ENCODE assay signal across 17 cellular contexts in genomic region chr5:141608046-141608445, GRCh38. TPM values are rescaled to one million over a fixed set of nuclear protein-coding genes. Genes with fewer than 3 reads are reported as not detected.
A peak's percentile ranks its signal among the peaks of the same experiment; 100 is the strongest.
DNase-seq lines count a peak whose midpoint lies in the region; ATAC-seq, FAIRE-seq and TF ChIP-seq lines count a peak whose summit lies in the region.
"Had no signal": no experiment of that assay in that cellular context is flagged by ENCODE, and none has a peak within 500 bp of the region (broad histone marks: within the 10 kb centered on the region; RNA-seq: fewer than 3 reads in every experiment).

No MANE protein-coding gene starts in this region.

- no peak for TF ChIP-seq EP300 in tibial nerve (IDR thresholded peaks at IDR 0.05)

- WGBS in endodermal cell (ENCODE audit: insufficient coverage in 1 of 2, insufficient read length in 1 of 2), 2 experiments = 98% methylated on average over 2 of the region's 2 CpGs; no CpG with 5 or more reads in 1 of the 2 experiments
- WGBS in small intestine, 3 donors = 62 to 85% (median 70%) methylated on average over 2 of the region's 2 CpGs
- WGBS in tibial nerve, 2 donors = 90 to 97% methylated on average over 2 of the region's 2 CpGs

- TF ChIP-seq POLR2A in Peyer's patch (IDR thresholded peaks at IDR 0.05) (no peak), tibial nerve (IDR thresholded peaks at IDR 0.05) (no peak)

- FAIRE-seq in small intestine (lab: Jason Lieb, UNC) = no peak
- FAIRE-seq: colon had no signal

- no peak overlapping the region for H3K4me3 ChIP-seq in Peyer's patch
- no peak overlapping the region for H3K4me3 ChIP-seq in endodermal cell (ENCODE audit: low read length)
- no peak overlapping the region for H3K4me3 ChIP-seq in small intestine (ENCODE audit: low read depth in 1 of 2, low read length in 2 of 2)
- no peak overlapping the region for H3K4me3 ChIP-seq in tibial nerve

- H3K4me3 Mint-ChIP-seq in T-helper 1 cell treated with Interleukin-12 subunit alpha and Interleukin-12 subunit beta and Interleukin-4 antibody, amounts not matched to agents 30 μg/mL and 1 μg/mL, for 36 hours = peak overlapping the region; percentile 10
- no peak overlapping the region for H3K4me3 Mint-ChIP-seq in endodermal cell
- H3K4me3 Mint-ChIP-seq: H9 had no signal

- H3K36me3 Mint-ChIP-seq in T-helper 1 cell treated with Interleukin-12 subunit alpha and Interleukin-12 subunit beta and Interleukin-4 antibody, amounts not matched to agents 30 μg/mL and 1 μg/mL, for 36 hours (ENCODE audit: low read depth) = peaks cover 34% of the 10 kb centered on the region
- peaks cover 13% of the 10 kb centered on the region for H3K36me3 Mint-ChIP-seq in endodermal cell (ENCODE audit: low read depth)

- H3K27me3 ChIP-seq in Peyer's patch = no peaks in the 10 kb centered on the region
- no peaks in the 10 kb centered on the region for H3K27me3 ChIP-seq in endodermal cell (ENCODE audit: control insufficient read depth, insufficient read depth, low read length, poor library complexity, severe bottlenecking)
- no peaks in the 10 kb centered on the region for H3K27me3 ChIP-seq in small intestine (ENCODE audit: control insufficient read depth in 2 of 2, insufficient read depth in 2 of 2, low read length in 2 of 2)
- no peaks in the 10 kb centered on the region for H3K27me3 ChIP-seq in tibial nerve

- H3K9me3 ChIP-seq in Peyer's patch (no peaks in the 10 kb centered on the region), endodermal cell (ENCODE audit: control insufficient read depth, low read length) (no peaks in the 10 kb centered on the region), small intestine (ENCODE audit: control insufficient read depth, low read depth) (no peaks in the 10 kb centered on the region), tibial nerve (no peaks in the 10 kb centered on the region)

- TF ChIP-seq CTCF in Peyer's patch (IDR thresholded peaks at IDR 0.05) (no peak), endodermal cell (conservative IDR thresholded peaks at IDR 0.05) (no peak), tibial nerve (IDR thresholded peaks at IDR 0.05) (no peak)

- H3K36me3 ChIP-seq in Peyer's patch (no peaks in the 10 kb centered on the region), endodermal cell (ENCODE audit: control insufficient read depth, insufficient read depth, low read length) (peaks cover 19% of the 10 kb centered on the region), small intestine (ENCODE audit: control insufficient read depth in 2 of 2, insufficient read depth in 2 of 2, low read length in 2 of 2) (no peaks in the 10 kb centered on the region), tibial nerve (no peaks in the 10 kb centered on the region)

- ATAC-seq in HG03354 (IDR thresholded peaks at IDR 0.05; ENCODE audit: poor library complexity, severe bottlenecking, unreplicated experiment) = no peak
- ATAC-seq in GM18517 (IDR thresholded peaks at IDR 0.05; ENCODE audit: unreplicated experiment) = no peak

- H3K27me3 Mint-ChIP-seq in T-helper 1 cell treated with Interleukin-12 subunit alpha and Interleukin-12 subunit beta and Interleukin-4 antibody, amounts not matched to agents 30 μg/mL and 1 μg/mL, for 36 hours (ENCODE audit: low read depth) = no peaks in the 10 kb centered on the region
- H3K27me3 Mint-ChIP-seq in endodermal cell (ENCODE audit: insufficient read depth) = no peaks in the 10 kb centered on the region

- H3K27ac ChIP-seq in Peyer's patch = peak overlapping the region; percentile 32 to 63 (median 36)
- H3K27ac ChIP-seq in endodermal cell (ENCODE audit: low read depth, low read length) = no peak overlapping the region
- H3K27ac ChIP-seq in small intestine (ENCODE audit: low read depth in 1 of 2, low read length in 1 of 2) = peak overlapping the region; percentile 44 to 48
- H3K27ac ChIP-seq in tibial nerve = no peak overlapping the region

- no peak overlapping the region for H3K9ac ChIP-seq in endodermal cell (ENCODE audit: extremely low read depth, low read length, poor library complexity, severe bottlenecking)

- H3K4me1 ChIP-seq in Peyer's patch (peaks cover 0 to 46% (median 13%) of the 10 kb centered on the region in 4 donors), endodermal cell (ENCODE audit: control insufficient read depth, insufficient read depth, low read length) (no peaks in the 10 kb centered on the region), small intestine (ENCODE audit: control insufficient read depth in 2 of 2, insufficient read depth in 1 of 2, low read depth in 1 of 2, low read length in 1 of 2) (peaks cover 4 to 5% of the 10 kb centered on the region in 2 donors), tibial nerve (peaks cover 0 to 41% (median 22%) of the 10 kb centered on the region in 4 donors)

- H3K9me3 Mint-ChIP-seq in T-helper 1 cell treated with Interleukin-12 subunit alpha and Interleukin-12 subunit beta and Interleukin-4 antibody, amounts not matched to agents 30 μg/mL and 1 μg/mL, for 36 hours = no peaks in the 10 kb centered on the region
- no peaks in the 10 kb centered on the region for H3K9me3 Mint-ChIP-seq in endodermal cell
- H3K9me3 Mint-ChIP-seq: H9 had no signal

- DNase-seq in T-helper 1 cell = no peak
- no peak for DNase-seq in Peyer's patch
- DNase-seq in endodermal cell = no peak
- no peak for DNase-seq in small intestine
- no peak for DNase-seq in tibial nerve (ENCODE audit: low spot score in 2 of 2)
- DNase-seq: 8988T; activated effector memory CD4-positive, alpha-beta T cell treated with Interleukin-2 at 50 U/mL for 16 hours; DMS153; H9; NCI-H1417; NCI-H510A; retina; substantia nigra had no signal

- peak overlapping the region; percentile 93 for H3K27ac Mint-ChIP-seq in T-helper 1 cell treated with Interleukin-12 subunit alpha and Interleukin-12 subunit beta and Interleukin-4 antibody, amounts not matched to agents 30 μg/mL and 1 μg/mL, for 36 hours
- peak overlapping the region; percentile 37 for H3K27ac Mint-ChIP-seq in endodermal cell

- peaks cover 68% of the 10 kb centered on the region for H3K4me1 Mint-ChIP-seq in T-helper 1 cell treated with Interleukin-12 subunit alpha and Interleukin-12 subunit beta and Interleukin-4 antibody, amounts not matched to agents 30 μg/mL and 1 μg/mL, for 36 hours (ENCODE audit: low read depth)
- H3K4me1 Mint-ChIP-seq in endodermal cell = peaks cover 26% of the 10 kb centered on the region

RNA-seq across cellular contexts. Expression of gene DIAPH1, which starts 10.8 kb away (rescaled TPM):
- 100 to 1,000 TPM in 2 of 4 donors, 10 to 100 TPM in 2; 98.2 to 115 (median 102) TPM for total RNA-seq in Peyer's patch
- total RNA-seq in endodermal cell = 100 to 1,000 TPM; 104 to 106 TPM
- polyA plus RNA-seq in endodermal cell (2013, experiment 1 of 2) = 55.4 TPM
- polyA plus RNA-seq in endodermal cell (2013, experiment 2 of 2) = 53.9 TPM
- 10 to 100 TPM; 58.4 to 97.3 (median 87.8) TPM for polyA plus RNA-seq in small intestine
- total RNA-seq in tibial nerve = 100 to 1,000 TPM in 1 of 4 donors, 10 to 100 TPM in 3; 59.4 to 102 (median 64.0) TPM

RNA-seq across cellular contexts. Expression of gene HDAC3, which starts 28.6 kb away (rescaled TPM):
- total RNA-seq in Peyer's patch (10 to 100 TPM; 31.2 to 55.6 (median 47.9) TPM), endodermal cell (10 to 100 TPM; 73.3 to 78.9 TPM), tibial nerve (10 to 100 TPM; 33.0 to 38.3 (median 36.5) TPM)
- 91.5 TPM for polyA plus RNA-seq in endodermal cell (2013, experiment 1 of 2)
- 74.8 TPM for polyA plus RNA-seq in endodermal cell (2013, experiment 2 of 2)
- 10 to 100 TPM; 39.0 to 56.2 (median 42.9) TPM for polyA plus RNA-seq in small intestine

RNA-seq across cellular contexts. Expression of gene RELL2, which starts 28.8 kb away (rescaled TPM):
- total RNA-seq in Peyer's patch (10 to 100 TPM in 3 of 4 donors, 1 to 10 TPM in 1; 8.0 to 13.2 (median 10.6) TPM), endodermal cell (1 to 10 TPM; 3.1 to 6.2 TPM), tibial nerve (1 to 10 TPM; 2.0 to 8.7 (median 4.1) TPM)
- polyA plus RNA-seq in endodermal cell (2013, experiment 1 of 2) = 6.4 TPM
- 3.8 TPM for polyA plus RNA-seq in endodermal cell (2013, experiment 2 of 2)
- 1 to 10 TPM; 3.4 to 5.4 (median 4.3) TPM for polyA plus RNA-seq in small intestine

RNA-seq across cellular contexts. Expression of gene FCHSD1, which starts 43.2 kb away (rescaled TPM):
- 100 to 1,000 TPM in 1 of 4 donors, 10 to 100 TPM in 3; 19.8 to 116 (median 45.7) TPM for total RNA-seq in Peyer's patch
- 10 to 100 TPM; 34.8 to 41.7 TPM for total RNA-seq in endodermal cell
- 30.3 TPM for polyA plus RNA-seq in endodermal cell (2013, experiment 1 of 2)
- polyA plus RNA-seq in endodermal cell (2013, experiment 2 of 2) = 23.9 TPM
- 10 to 100 TPM in 2 of 3 donors, 1 to 10 TPM in 1; 8.3 to 14.8 (median 12.4) TPM for polyA plus RNA-seq in small intestine
- 10 to 100 TPM; 10.7 to 53.4 (median 34.5) TPM for total RNA-seq in tibial nerve

Comparison
In these comparisons a context has a peak if more than half of its experiments do, and no peak if none do; other contexts are left out.
1. H3K27ac ChIP-seq: peak in Peyer's patch (4 of 4) and small intestine (2 of 2); none in endodermal cell (single experiment) and tibial nerve (0 of 4).